Comparison of ENCODE assay signal across 3 cellular contexts in the genomic region with DNA sequence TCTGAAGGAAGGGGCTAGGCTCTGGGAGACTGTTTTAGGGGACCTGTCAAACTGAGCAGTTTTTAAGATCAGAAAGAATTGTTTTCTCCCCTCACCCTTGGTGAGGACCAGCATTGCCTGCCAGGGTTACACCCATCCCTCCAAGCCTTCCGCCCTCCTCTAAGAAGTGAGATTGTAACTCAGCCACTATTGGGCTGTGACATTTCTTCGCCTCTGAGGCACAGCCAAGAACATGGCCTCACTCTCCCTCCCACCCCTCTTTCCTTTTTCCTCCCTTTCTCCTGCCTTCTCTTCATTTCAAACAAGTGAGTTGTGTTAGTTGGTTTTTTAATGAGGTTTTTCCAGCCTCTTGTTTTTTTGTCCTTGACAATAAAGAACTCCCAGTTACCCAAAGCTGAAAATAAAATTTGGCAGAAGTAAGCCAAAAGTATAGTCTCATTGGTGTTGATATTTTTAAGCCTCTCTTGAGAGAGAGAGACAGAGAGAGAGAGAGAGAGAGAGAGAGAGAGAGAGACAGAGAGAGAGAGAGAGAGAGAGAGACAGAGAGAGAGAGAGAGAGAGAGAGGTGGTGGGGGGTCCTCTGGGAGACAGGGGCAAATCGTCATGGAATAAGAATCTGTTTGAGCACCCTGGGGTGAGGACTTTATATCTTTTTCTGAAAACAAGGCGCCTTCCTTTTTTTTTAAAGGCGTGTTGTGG.
TF ChIP-seq lines count a peak whose summit lies in the region.

No MANE protein-coding gene starts in this region.

TF ChIP-seq in IMR-90, 13 proteins besides CTCF, POLR2A, EP300 and RAD21:
- TF ChIP-seq NFE2L2 (IDR thresholded peaks at IDR 0.05; ENCODE audit: low read depth, low read length): no peak
- no peak for TF ChIP-seq RFX5 (IDR thresholded peaks at IDR 0.05; ENCODE audit: low read depth, low read length)
- TF ChIP-seq, protein P1, sequence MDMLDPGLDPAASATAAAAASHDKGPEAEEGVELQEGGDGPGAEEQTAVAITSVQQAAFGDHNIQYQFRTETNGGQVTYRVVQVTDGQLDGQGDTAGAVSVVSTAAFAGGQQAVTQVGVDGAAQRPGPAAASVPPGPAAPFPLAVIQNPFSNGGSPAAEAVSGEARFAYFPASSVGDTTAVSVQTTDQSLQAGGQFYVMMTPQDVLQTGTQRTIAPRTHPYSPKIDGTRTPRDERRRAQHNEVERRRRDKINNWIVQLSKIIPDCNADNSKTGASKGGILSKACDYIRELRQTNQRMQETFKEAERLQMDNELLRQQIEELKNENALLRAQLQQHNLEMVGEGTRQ (IDR thresholded peaks at IDR 0.05; ENCODE audit: low read depth, low read length): no peak
- TF ChIP-seq MAZ (IDR thresholded peaks at IDR 0.05; ENCODE audit: borderline replicate concordance, low read depth, low read length): peak; percentile 23; the same call in 1 of the 2 replicates

TF ChIP-seq in H1, 55 proteins besides CTCF, POLR2A, EP300 and RAD21:
- TF ChIP-seq KDM5A (IDR thresholded peaks at IDR 0.05; ENCODE audit: low read length) (no peak), JUND (IDR thresholded peaks at IDR 0.05; ENCODE audit: low read length) (peak; percentile 22; the same call in 1 of the 2 replicates)

TF ChIP-seq in SK-N-SH, 30 proteins besides CTCF, POLR2A, EP300 and RAD21:
- TF ChIP-seq NRF1 (IDR thresholded peaks at IDR 0.05; ENCODE audit: low read depth, low read length) (no peak), ELF1 (IDR thresholded peaks at IDR 0.05) (no peak), FOXM1 (IDR thresholded peaks at IDR 0.05; ENCODE audit: low read depth) (no peak), TEAD4 (IDR thresholded peaks at IDR 0.05; ENCODE audit: borderline replicate concordance, insufficient read depth) (no peak), SMC3 (IDR thresholded peaks at IDR 0.05; ENCODE audit: low read depth, low read length) (no peak), MEF2A (IDR thresholded peaks at IDR 0.05; ENCODE audit: borderline replicate concordance, low read depth) (no peak), JUND (IDR thresholded peaks at IDR 0.05) (no peak), RFX5 (IDR thresholded peaks at IDR 0.05; ENCODE audit: low read length) (no peak), SIN3A (IDR thresholded peaks at IDR 0.05; ENCODE audit: borderline replicate concordance, low read depth, low read length) (no peak), GABPA (IDR thresholded peaks at IDR 0.05; ENCODE audit: low read depth) (no peak), POLR2AphosphoS5 (IDR thresholded peaks at IDR 0.05; ENCODE audit: low read depth, low read length) (no peak)
- TF ChIP-seq, protein P2, sequence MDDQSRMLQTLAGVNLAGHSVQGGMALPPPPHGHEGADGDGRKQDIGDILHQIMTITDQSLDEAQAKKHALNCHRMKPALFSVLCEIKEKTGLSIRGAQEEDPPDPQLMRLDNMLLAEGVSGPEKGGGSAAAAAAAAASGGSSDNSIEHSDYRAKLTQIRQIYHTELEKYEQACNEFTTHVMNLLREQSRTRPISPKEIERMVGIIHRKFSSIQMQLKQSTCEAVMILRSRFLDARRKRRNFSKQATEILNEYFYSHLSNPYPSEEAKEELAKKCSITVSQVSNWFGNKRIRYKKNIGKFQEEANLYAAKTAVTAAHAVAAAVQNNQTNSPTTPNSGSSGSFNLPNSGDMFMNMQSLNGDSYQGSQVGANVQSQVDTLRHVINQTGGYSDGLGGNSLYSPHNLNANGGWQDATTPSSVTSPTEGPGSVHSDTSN (IDR thresholded peaks at IDR 0.05): no peak
- TF ChIP-seq, protein P3, sequence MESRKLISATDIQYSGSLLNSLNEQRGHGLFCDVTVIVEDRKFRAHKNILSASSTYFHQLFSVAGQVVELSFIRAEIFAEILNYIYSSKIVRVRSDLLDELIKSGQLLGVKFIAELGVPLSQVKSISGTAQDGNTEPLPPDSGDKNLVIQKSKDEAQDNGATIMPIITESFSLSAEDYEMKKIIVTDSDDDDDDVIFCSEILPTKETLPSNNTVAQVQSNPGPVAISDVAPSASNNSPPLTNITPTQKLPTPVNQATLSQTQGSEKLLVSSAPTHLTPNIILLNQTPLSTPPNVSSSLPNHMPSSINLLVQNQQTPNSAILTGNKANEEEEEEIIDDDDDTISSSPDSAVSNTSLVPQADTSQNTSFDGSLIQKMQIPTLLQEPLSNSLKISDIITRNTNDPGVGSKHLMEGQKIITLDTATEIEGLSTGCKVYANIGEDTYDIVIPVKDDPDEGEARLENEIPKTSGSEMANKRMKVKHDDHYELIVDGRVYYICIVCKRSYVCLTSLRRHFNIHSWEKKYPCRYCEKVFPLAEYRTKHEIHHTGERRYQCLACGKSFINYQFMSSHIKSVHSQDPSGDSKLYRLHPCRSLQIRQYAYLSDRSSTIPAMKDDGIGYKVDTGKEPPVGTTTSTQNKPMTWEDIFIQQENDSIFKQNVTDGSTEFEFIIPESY (IDR thresholded peaks at IDR 0.05; ENCODE audit: borderline replicate concordance, low read depth): no peak
- TF ChIP-seq, protein P4, sequence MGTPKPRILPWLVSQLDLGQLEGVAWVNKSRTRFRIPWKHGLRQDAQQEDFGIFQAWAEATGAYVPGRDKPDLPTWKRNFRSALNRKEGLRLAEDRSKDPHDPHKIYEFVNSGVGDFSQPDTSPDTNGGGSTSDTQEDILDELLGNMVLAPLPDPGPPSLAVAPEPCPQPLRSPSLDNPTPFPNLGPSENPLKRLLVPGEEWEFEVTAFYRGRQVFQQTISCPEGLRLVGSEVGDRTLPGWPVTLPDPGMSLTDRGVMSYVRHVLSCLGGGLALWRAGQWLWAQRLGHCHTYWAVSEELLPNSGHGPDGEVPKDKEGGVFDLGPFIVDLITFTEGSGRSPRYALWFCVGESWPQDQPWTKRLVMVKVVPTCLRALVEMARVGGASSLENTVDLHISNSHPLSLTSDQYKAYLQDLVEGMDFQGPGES (IDR thresholded peaks at IDR 0.05; ENCODE audit: low read depth, low read length): no peak
- TF ChIP-seq, protein P5, sequence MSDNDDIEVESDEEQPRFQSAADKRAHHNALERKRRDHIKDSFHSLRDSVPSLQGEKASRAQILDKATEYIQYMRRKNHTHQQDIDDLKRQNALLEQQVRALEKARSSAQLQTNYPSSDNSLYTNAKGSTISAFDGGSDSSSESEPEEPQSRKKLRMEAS (IDR thresholded peaks at IDR 0.05; ENCODE audit: low read depth): no peak
